Comparison of ENCODE assay signal across 25 cellular contexts in the genomic region with DNA sequence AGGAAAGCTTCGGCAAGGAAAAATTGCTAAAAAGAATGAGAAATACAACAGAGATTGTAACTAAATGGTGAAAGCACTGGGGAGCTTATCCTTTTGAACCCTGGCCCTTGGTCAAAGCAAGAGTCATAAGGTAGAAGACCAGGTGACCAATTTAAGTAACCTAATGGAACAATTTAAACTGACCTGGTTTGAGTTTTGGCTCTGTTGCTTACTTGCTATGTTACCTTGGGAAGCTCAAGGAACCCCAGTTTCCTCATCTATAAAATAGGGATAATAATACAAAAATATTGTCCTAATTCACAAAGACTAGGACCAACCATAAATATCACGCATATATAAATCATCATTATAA. TPM values are rescaled to one million over a fixed set of nuclear protein-coding genes. Genes with fewer than 3 reads are reported as not detected.
"Had no signal": no experiment of that assay in that cellular context is flagged by ENCODE, and none has a peak within 500 bp of the region (broad histone marks: within the 10 kb centered on the region; RNA-seq: fewer than 3 reads in every experiment).

No MANE protein-coding gene starts in this region.

- H2AFZ ChIP-seq: PC-9 had no signal

- H3K27me3 Mint-ChIP-seq: activated B cell treated with CpG ODN at 0.5 μM for 24 hours; activated CD4-positive, alpha-beta T cell treated with anti-CD3 and anti-CD28 coated beads, Interleukin-2, amount 10 ng/mL, durations not matched to agents 24 days and 14 days; activated CD8-positive, alpha-beta memory T cell treated with anti-CD3 and anti-CD28 coated beads, Interleukin-2, amount 10 ng/mL, durations not matched to agents 7 days and 5 days; activated naive CD8-positive, alpha-beta T cell treated with anti-CD3 and anti-CD28 coated beads, Interleukin-2, amount 50 U/mL, for 24 hours; central memory CD8-positive, alpha-beta T cell; T-helper 17 cell had no signal

- H3K27ac ChIP-seq: ascending aorta, body of pancreas, PC-9 had no signal

- H3K4me1 ChIP-seq: ascending aorta had no signal

- H3K4me2 ChIP-seq: PC-9 had no signal

- H3K4me1 Mint-ChIP-seq: activated B cell treated with CpG ODN at 0.5 μM for 24 hours had no signal

- H3K4me3 ChIP-seq: ascending aorta, body of pancreas, K562, PC-9 had no signal

- ATAC-seq: activated CD8-positive, alpha-beta memory T cell treated with anti-CD3 and anti-CD28 coated beads, Interleukin-2, amount 10 ng/mL, durations not matched to agents 7 days and 5 days; activated naive CD8-positive, alpha-beta T cell treated with anti-CD3 and anti-CD28 coated beads, Interleukin-2, amount 50 U/mL, for 24 hours; body of pancreas; K562; T-helper 17 cell had no signal

- H3K27ac Mint-ChIP-seq: activated B cell treated with CpG ODN at 0.5 μM for 24 hours; activated CD4-positive, alpha-beta T cell treated with anti-CD3 and anti-CD28 coated beads, Interleukin-2, amount 10 ng/mL, durations not matched to agents 24 days and 14 days; activated CD8-positive, alpha-beta memory T cell treated with anti-CD3 and anti-CD28 coated beads, Interleukin-2, amount 10 ng/mL, durations not matched to agents 7 days and 5 days; activated naive CD4-positive, alpha-beta T cell treated with anti-CD3 and anti-CD28 coated beads, Interleukin-2, amount 50 U/mL, for 72 hours; activated naive CD8-positive, alpha-beta T cell treated with anti-CD3 and anti-CD28 coated beads, Interleukin-2, amount 50 U/mL, for 24 hours; T-helper 17 cell had no signal

- H3K36me3 ChIP-seq: ascending aorta had no signal

- H3K36me3 Mint-ChIP-seq: activated CD8-positive, alpha-beta memory T cell treated with anti-CD3 and anti-CD28 coated beads, Interleukin-2, amount 10 ng/mL, durations not matched to agents 7 days and 5 days; activated naive CD4-positive, alpha-beta T cell treated with anti-CD3 and anti-CD28 coated beads, Interleukin-2, amount 50 U/mL, for 72 hours had no signal

- H3K27me3 ChIP-seq: ascending aorta, body of pancreas had no signal

- H3K9me3 Mint-ChIP-seq: activated B cell treated with CpG ODN at 0.5 μM for 24 hours; activated CD4-positive, alpha-beta T cell treated with anti-CD3 and anti-CD28 coated beads, Interleukin-2, amount 10 ng/mL, durations not matched to agents 24 days and 14 days; activated naive CD4-positive, alpha-beta T cell treated with anti-CD3 and anti-CD28 coated beads, Interleukin-2, amount 50 U/mL, for 72 hours; activated naive CD8-positive, alpha-beta T cell treated with anti-CD3 and anti-CD28 coated beads, Interleukin-2, amount 50 U/mL, for 24 hours; central memory CD8-positive, alpha-beta T cell had no signal

- DNase-seq: activated B cell treated with CpG ODN at 0.5 μM for 24 hours; activated CD4-positive, alpha-beta T cell treated with anti-CD3 and anti-CD28 coated beads for 1 hour; activated CD4-positive, alpha-beta T cell treated with anti-CD3 and anti-CD28 coated beads, Interleukin-2, amount 10 ng/mL, durations not matched to agents 24 days and 14 days; activated CD4-positive, alpha-beta T cell treated with anti-CD3 and anti-CD28 coated beads, Interleukin-2, amount 50 U/mL, for 48 hours; activated CD8-positive, alpha-beta memory T cell treated with anti-CD3 and anti-CD28 coated beads, Interleukin-2, amount 10 ng/mL, durations not matched to agents 7 days and 5 days; activated effector memory CD4-positive, alpha-beta T cell treated with Interleukin-2 at 50 U/mL for 16 hours; activated naive CD4-positive, alpha-beta T cell; activated naive CD8-positive, alpha-beta T cell treated with anti-CD3 and anti-CD28 coated beads, Interleukin-2, amount 50 U/mL, for 24 hours; amniotic stem cell; body of pancreas; Karpas-422; MM.1S; NCI-H1105; NCI-H1436; NCI-H187; NCI-H2081; NCI-H524; PC-9; SIG-M5; T-helper 17 cell; T-helper 9 cell had no signal

- H3K4me3 Mint-ChIP-seq: activated B cell treated with CpG ODN at 0.5 μM for 24 hours; activated CD4-positive, alpha-beta T cell treated with anti-CD3 and anti-CD28 coated beads, Interleukin-2, amount 10 ng/mL, durations not matched to agents 24 days and 14 days; activated CD8-positive, alpha-beta memory T cell treated with anti-CD3 and anti-CD28 coated beads, Interleukin-2, amount 10 ng/mL, durations not matched to agents 7 days and 5 days; activated naive CD8-positive, alpha-beta T cell treated with anti-CD3 and anti-CD28 coated beads, Interleukin-2, amount 50 U/mL, for 24 hours; central memory CD8-positive, alpha-beta T cell; T-helper 17 cell had no signal

- H3K9me3 ChIP-seq: ascending aorta, body of pancreas had no signal

RNA-seq across cellular contexts. Expression of a gene that starts 51.3 kb away (rescaled TPM):
- total RNA-seq: activated B cell treated with CpG ODN at 0.5 μM for 24 hours; activated CD4-positive, alpha-beta T cell treated with anti-CD3 and anti-CD28 coated beads, Interleukin-2, amount 10 ng/mL, durations not matched to agents 24 days and 14 days; activated CD8-positive, alpha-beta memory T cell treated with anti-CD3 and anti-CD28 coated beads, Interleukin-2, amount 10 ng/mL, durations not matched to agents 7 days and 5 days; ascending aorta; PC-9; T-helper 17 cell had no signal
- polyA plus RNA-seq: K562 had no signal
